ENCODE assay signal across 25 cellular contexts in genomic region chr2:86134709-86135108, GRCh38.
"Had no signal": no experiment of that assay in that cellular context is flagged by ENCODE, and none has a peak within 500 bp of the region (broad histone marks: within the 10 kb centered on the region; RNA-seq: fewer than 3 reads in every experiment).

No MANE protein-coding gene starts in this region.

- H3K27ac Mint-ChIP-seq: activated naive CD8-positive, alpha-beta T cell had no signal

- H3K9me3 Mint-ChIP-seq: activated CD4-positive, alpha-beta memory T cell treated with anti-CD3 and anti-CD28 coated beads for 36 hours; activated T-cell treated with anti-CD3 and anti-CD28 coated beads, Interleukin-2, amount 50 U/mL, for 4 hours; activated T-helper 17 cell treated with anti-CD3 and anti-CD28 coated beads, Interleukin-2, amount 50 U/mL, for 72 hours; central memory CD8-positive, alpha-beta T cell; effector memory CD8-positive, alpha-beta T cell had no signal

- H3K27me3 ChIP-seq: brain microvascular endothelial cell, esophagus muscularis mucosa, foreskin keratinocyte, gastrocnemius medialis, heart left ventricle had no signal

- H3K27me3 Mint-ChIP-seq: activated CD4-positive, alpha-beta memory T cell treated with anti-CD3 and anti-CD28 coated beads for 36 hours; activated naive CD8-positive, alpha-beta T cell; activated T-helper 17 cell treated with anti-CD3 and anti-CD28 coated beads, Interleukin-2, amount 50 U/mL, for 72 hours; central memory CD8-positive, alpha-beta T cell; effector memory CD8-positive, alpha-beta T cell had no signal

- DNase-seq: activated CD4-positive, alpha-beta memory T cell treated with anti-CD3 and anti-CD28 coated beads for 36 hours; activated CD4-positive, alpha-beta T cell treated with anti-CD3 and anti-CD28 coated beads for 48 hours; activated CD4-positive, alpha-beta T cell treated with anti-CD3 and anti-CD28 coated beads, Interleukin-2, amount 50 U/mL, for 1 hour; activated CD8-positive, alpha-beta memory T cell treated with anti-CD3 and anti-CD28 coated beads for 24 hours; activated effector memory CD4-positive, alpha-beta T cell treated with Interleukin-2 at 50 U/mL for 16 hours; activated gamma-delta T cell treated with Interleukin-2 at 50 U/mL for 16 hours; activated naive CD4-positive, alpha-beta T cell treated with anti-CD3 and anti-CD28 coated beads, Interleukin-2, amount 50 U/mL, for 16 hours; activated naive CD4-positive, alpha-beta T cell treated with Interleukin-2 at 50 U/mL for 16 hours; activated T-cell treated with anti-CD3 and anti-CD28 coated beads, Interleukin-2, amount 50 U/mL, for 4 hours; amniotic stem cell; brain microvascular endothelial cell; cortex of kidney; dermis blood vessel endothelial cell; effector CD4-positive, alpha-beta T cell; effector memory CD8-positive, alpha-beta T cell; erythroblast; foreskin keratinocyte; gastrocnemius medialis; glutamatergic neuron; heart left ventricle; T-helper 2 cell had no signal

- H3K9me3 ChIP-seq: esophagus muscularis mucosa, gastrocnemius medialis, heart left ventricle had no signal

- H3K4me3 ChIP-seq: esophagus muscularis mucosa, gastrocnemius medialis, heart left ventricle had no signal

- ATAC-seq: activated T-cell treated with anti-CD3 and anti-CD28 coated beads, Interleukin-2, amount 50 U/mL, for 4 hours; activated T-helper 17 cell treated with anti-CD3 and anti-CD28 coated beads, Interleukin-2, amount 50 U/mL, for 72 hours; effector memory CD8-positive, alpha-beta T cell; foreskin keratinocyte; gastrocnemius medialis; heart left ventricle had no signal

- H3K4me1 ChIP-seq: esophagus muscularis mucosa, foreskin keratinocyte, gastrocnemius medialis, heart left ventricle had no signal

- H3K27ac ChIP-seq: brain microvascular endothelial cell, esophagus muscularis mucosa, foreskin keratinocyte, gastrocnemius medialis, heart left ventricle had no signal

- H3K4me1 Mint-ChIP-seq: central memory CD8-positive, alpha-beta T cell had no signal

- H3K4me3 Mint-ChIP-seq: activated CD4-positive, alpha-beta memory T cell treated with anti-CD3 and anti-CD28 coated beads for 36 hours; activated naive CD8-positive, alpha-beta T cell; activated T-cell treated with anti-CD3 and anti-CD28 coated beads, Interleukin-2, amount 50 U/mL, for 4 hours; activated T-helper 17 cell treated with anti-CD3 and anti-CD28 coated beads, Interleukin-2, amount 50 U/mL, for 72 hours; central memory CD8-positive, alpha-beta T cell; effector memory CD8-positive, alpha-beta T cell had no signal
